In the genomic region with DNA sequence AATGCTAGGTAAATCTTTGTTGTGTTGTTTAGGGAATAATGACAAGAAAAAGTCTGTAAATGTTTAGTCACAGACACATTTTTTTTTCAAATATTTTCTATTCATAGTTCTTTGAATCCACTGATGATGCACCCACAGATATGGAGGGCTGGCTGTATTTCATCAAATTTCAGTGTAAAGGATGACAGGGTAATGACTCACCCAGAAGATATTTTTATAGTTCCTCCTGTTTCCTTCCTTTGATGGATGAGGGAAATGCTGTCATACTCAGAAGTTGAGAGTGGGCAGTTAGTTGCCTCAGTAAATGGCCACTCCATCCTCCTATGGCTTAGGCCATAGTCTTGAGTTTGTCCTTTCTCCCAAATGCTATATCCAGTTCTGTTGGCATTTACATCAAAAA, we compare ENCODE assay signal across 9 cellular contexts.
A peak's percentile ranks its signal among the peaks of the same experiment; 100 is the strongest.
DNase-seq lines count a peak whose midpoint lies in the region; ATAC-seq, FAIRE-seq and TF ChIP-seq lines count a peak whose summit lies in the region.
"Had no signal": no experiment of that assay in that cellular context is flagged by ENCODE, and none has a peak within 500 bp of the region (broad histone marks: within the 10 kb centered on the region; RNA-seq: fewer than 3 reads in every experiment).

No MANE protein-coding gene starts in this region.

- in situ Hi-C loops in KBM-7 (cut with MboI; ENCODE audit: low pct_unique_long_range_greater_than_20kb, low sequenced_read_pairs) (no loop called here), HepG2 (cut with HindIII; ENCODE audit: extremely low pct_ligation_motif_present, low pct_unique_long_range_greater_than_20kb) (no loop called here)

- peaks cover 4% of the 10 kb centered on the region; the same call in 1 of the 2 replicates for H3K9me3 ChIP-seq in BLaER1
- H3K9me3 ChIP-seq in HepG2 (ENCODE audit: low read length): no peaks in the 10 kb centered on the region

- no peak for TF ChIP-seq POLR2A in HepG2 (IDR thresholded peaks at IDR 0.05; ENCODE audit: insufficient read depth in 1 of 2, low read depth in 2 of 2, low read length in 2 of 2)

- peaks cover 37% of the 10 kb centered on the region for H3K4me1 ChIP-seq in BLaER1
- peaks cover 10% of the 10 kb centered on the region for H3K4me1 ChIP-seq in HepG2 (ENCODE audit: insufficient read depth, low read length)

- H3K36me3 ChIP-seq in BLaER1 (peaks cover 10% of the 10 kb centered on the region; the same call in 1 of the 2 replicates), HepG2 (replicated peaks in 1 of 2; ENCODE audit: control insufficient read depth in 1 of 2, insufficient read depth in 2 of 2, low read length in 2 of 2) (no peaks in the 10 kb centered on the region)

- no peak overlapping the region for H3K4me3 ChIP-seq in BLaER1
- H3K4me3 ChIP-seq in HepG2 (replicated peaks in 1 of 3; ENCODE audit: insufficient read depth in 1 of 3, low read depth in 2 of 3, low read length in 3 of 3): no peak overlapping the region

- H3K79me2 ChIP-seq in HepG2 (ENCODE audit: insufficient read depth, low read length): no peaks in the 10 kb centered on the region

- peak overlapping the region; percentile 41 for H3K4me2 ChIP-seq in BLaER1
- no peak overlapping the region for H3K4me2 ChIP-seq in HepG2 (ENCODE audit: low read depth, low read length)

- no peak for FAIRE-seq in HepG2 (lab: Jason Lieb, UNC)

- TF ChIP-seq RAD21 in HepG2 (CRISPR knock-in tag; IDR thresholded peaks at IDR 0.05): no peak

- no peaks in the 10 kb centered on the region for H3K27me3 ChIP-seq in BLaER1
- no peaks in the 10 kb centered on the region for H3K27me3 ChIP-seq in HepG2 (ENCODE audit: control insufficient read depth in 1 of 2, insufficient read depth in 2 of 2, low read length in 2 of 2)

- intact Hi-C loops in HepG2 (cut with micrococcal nuclease; ENCODE audit: unreplicated experiment): no loop called here

- H3K27ac ChIP-seq in BLaER1 (no peak overlapping the region), HepG2 (ENCODE audit: extremely low read length, insufficient read depth, low read length) (no peak overlapping the region)

- H2AFZ ChIP-seq in HepG2 (ENCODE audit: low read length): no peak overlapping the region

- no peak overlapping the region for H3K9ac ChIP-seq in BLaER1
- no peak overlapping the region for H3K9ac ChIP-seq in HepG2 (ENCODE audit: insufficient read depth, low read depth, low read length)

- TF ChIP-seq CTCF in HepG2 (CRISPR knock-in tag; IDR thresholded peaks at IDR 0.05): no peak

- POLR2A ChIA-PET in HepG2 (lab: Yijun Ruan, JAX): no interaction called here

- BruUV-seq in HepG2 (replicated peaks; lab: Mats Ljungman, UMichigan): no TSS peak

- DNase-seq in KBM-7 (peak; percentile 49), amniotic epithelial cell (ENCODE audit: low read depth) (peak; percentile 90), HepG2 (ENCODE audit: low spot score) (peak; percentile 11), iPS-NIHi7 (ENCODE audit: extremely low spot score) (no peak), NCI-H1436 treated with DMSO at 0.1 percent for 48 hours (lab: John Stamatoyannopoulos, UW) (no peak), NCI-H2107 (lab: John Stamatoyannopoulos, UW) (no peak)
- DNase-seq: NCI-H2171 treated with DMSO at 0.1 percent for 48 hours had no signal

- TF ChIP-seq EP300 in HepG2 (IDR thresholded peaks at IDR 0.05; ENCODE audit: low read depth in 2 of 2, low read length in 2 of 2) (no peak), HepG2 (CRISPR knock-in tag; IDR thresholded peaks at IDR 0.05; ENCODE audit: borderline replicate concordance) (no peak)

- no peaks in the 10 kb centered on the region for H4K20me1 ChIP-seq in BLaER1
- H4K20me1 ChIP-seq in HepG2 (ENCODE audit: insufficient read depth, low read length): no peaks in the 10 kb centered on the region

- CTCF ChIA-PET in HepG2 (lab: Yijun Ruan, JAX; ENCODE audit: low intra/inter-chr PET ratio, low total read pairs): no interaction called here

- ATAC-seq in HepG2: no peak
- ATAC-seq in HG03280 (IDR thresholded peaks at IDR 0.05; ENCODE audit: unreplicated experiment): no peak

TF ChIP-seq in HepG2, 621 proteins besides CTCF, POLR2A, EP300 and RAD21:
- no peak for TF ChIP-seq AGO1 (IDR thresholded peaks at IDR 0.05; ENCODE audit: low read depth, low read length, poor library complexity, severe bottlenecking)
- TF ChIP-seq, protein P1, sequence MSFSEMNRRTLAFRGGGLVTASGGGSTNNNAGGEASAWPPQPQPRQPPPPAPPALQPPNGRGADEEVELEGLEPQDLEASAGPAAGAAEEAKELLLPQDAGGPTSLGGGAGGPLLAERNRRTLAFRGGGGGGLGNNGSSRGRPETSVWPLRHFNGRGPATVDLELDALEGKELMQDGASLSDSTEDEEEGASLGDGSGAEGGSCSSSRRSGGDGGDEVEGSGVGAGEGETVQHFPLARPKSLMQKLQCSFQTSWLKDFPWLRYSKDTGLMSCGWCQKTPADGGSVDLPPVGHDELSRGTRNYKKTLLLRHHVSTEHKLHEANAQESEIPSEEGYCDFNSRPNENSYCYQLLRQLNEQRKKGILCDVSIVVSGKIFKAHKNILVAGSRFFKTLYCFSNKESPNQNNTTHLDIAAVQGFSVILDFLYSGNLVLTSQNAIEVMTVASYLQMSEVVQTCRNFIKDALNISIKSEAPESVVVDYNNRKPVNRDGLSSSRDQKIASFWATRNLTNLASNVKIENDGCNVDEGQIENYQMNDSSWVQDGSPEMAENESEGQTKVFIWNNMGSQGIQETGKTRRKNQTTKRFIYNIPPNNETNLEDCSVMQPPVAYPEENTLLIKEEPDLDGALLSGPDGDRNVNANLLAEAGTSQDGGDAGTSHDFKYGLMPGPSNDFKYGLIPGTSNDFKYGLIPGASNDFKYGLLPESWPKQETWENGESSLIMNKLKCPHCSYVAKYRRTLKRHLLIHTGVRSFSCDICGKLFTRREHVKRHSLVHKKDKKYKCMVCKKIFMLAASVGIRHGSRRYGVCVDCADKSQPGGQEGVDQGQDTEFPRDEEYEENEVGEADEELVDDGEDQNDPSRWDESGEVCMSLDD (CRISPR knock-in tag; IDR thresholded peaks at IDR 0.05; ENCODE audit: borderline replicate concordance): no peak
- no peak for TF ChIP-seq KLF11 (CRISPR knock-in tag; IDR thresholded peaks at IDR 0.05)
- TF ChIP-seq ATM (IDR thresholded peaks at IDR 0.05; ENCODE audit: borderline replicate concordance): no peak
- TF ChIP-seq ZNF687 (CRISPR knock-in tag; IDR thresholded peaks at IDR 0.05): no peak
- no peak for TF ChIP-seq SMAD9 (CRISPR knock-in tag; IDR thresholded peaks at IDR 0.05)
- TF ChIP-seq ARNT2 (CRISPR knock-in tag; IDR thresholded peaks at IDR 0.05; ENCODE audit: low read depth): no peak
- no peak for TF ChIP-seq HDAC1 (CRISPR knock-in tag; IDR thresholded peaks at IDR 0.05)

Comparison
In these comparisons a context has a peak if more than half of its experiments do, and no peak if none do; other contexts are left out.
1. DNase-seq: peak in KBM-7 (single experiment), amniotic epithelial cell (single experiment) and HepG2 (single experiment); none in iPS-NIHi7 (single experiment), NCI-H1436 treated with DMSO at 0.1 percent for 48 hours (single experiment) and NCI-H2107 (single experiment).